In the genomic region with DNA sequence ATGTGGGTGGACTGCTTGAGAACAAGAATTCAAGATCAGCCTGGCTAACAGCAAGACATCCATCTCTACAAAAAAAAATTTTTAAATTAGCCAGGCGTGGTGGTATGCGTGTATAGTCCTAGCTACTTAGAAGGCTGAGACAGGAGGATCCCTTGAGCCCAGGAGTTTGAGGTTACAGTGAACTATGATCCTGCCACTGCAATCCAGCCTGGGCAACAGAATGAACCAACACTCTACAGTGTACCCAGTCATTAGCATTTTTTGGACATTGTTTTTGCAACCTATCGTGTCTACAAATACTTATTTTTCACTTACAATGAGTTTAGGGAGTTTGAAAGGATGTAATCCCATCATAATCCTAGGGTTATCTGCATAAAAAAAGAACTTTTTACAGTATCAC, we compare ENCODE assay signal across 39 cellular contexts.
"Had no signal": no experiment of that assay in that cellular context is flagged by ENCODE, and none has a peak within 500 bp of the region (broad histone marks: within the 10 kb centered on the region; RNA-seq: fewer than 3 reads in every experiment).

No MANE protein-coding gene starts in this region.

- H3K36me3 ChIP-seq: adrenal gland, ascending aorta, cardiac muscle cell had no signal

- H3K27me3 Mint-ChIP-seq: activated B cell treated with CpG ODN at 0.5 μM for 24 hours; activated CD4-positive, alpha-beta memory T cell treated with anti-CD3 and anti-CD28 coated beads for 36 hours; activated CD4-positive, alpha-beta T cell treated with anti-CD3 and anti-CD28 coated beads, Interleukin-2, amount 10 ng/mL, durations not matched to agents 24 days and 14 days; activated CD8-positive, alpha-beta T cell treated with anti-CD3 and anti-CD28 coated beads for 36 hours; activated naive CD8-positive, alpha-beta T cell treated with anti-CD3 and anti-CD28 coated beads for 36 hours; activated T-helper 17 cell treated with anti-CD3 and anti-CD28 coated beads, Interleukin-2, amount 50 U/mL, for 72 hours; brain; central memory CD8-positive, alpha-beta T cell had no signal

- H3K9me3 Mint-ChIP-seq: activated B cell treated with CpG ODN at 0.5 μM for 24 hours; activated CD4-positive, alpha-beta memory T cell treated with anti-CD3 and anti-CD28 coated beads for 36 hours; activated CD4-positive, alpha-beta T cell treated with anti-CD3 and anti-CD28 coated beads, Interleukin-2, amount 10 ng/mL, durations not matched to agents 24 days and 14 days; activated CD8-positive, alpha-beta T cell treated with anti-CD3 and anti-CD28 coated beads for 36 hours; activated naive CD4-positive, alpha-beta T cell treated with anti-CD3 and anti-CD28 coated beads for 36 hours; activated naive CD4-positive, alpha-beta T cell treated with anti-CD3 and anti-CD28 coated beads, Interleukin-2, amount 50 U/mL, for 72 hours; activated naive CD8-positive, alpha-beta T cell treated with anti-CD3 and anti-CD28 coated beads for 36 hours; activated T-cell treated with anti-CD3 and anti-CD28 coated beads, Interleukin-2, amount 50 U/mL, for 4 hours; activated T-cell treated with anti-CD3 and anti-CD28 coated beads, Interleukin-2, amount 50 U/mL, for 72 hours; activated T-helper 1 cell treated with anti-CD3 and anti-CD28 coated beads, Interleukin-12 subunit alpha, Interleukin-12 subunit beta, Interleukin-2, Interleukin-4 antibody, amounts not matched to agents 30 ng/mL and 10 ng/mL and 1 ng/mL, durations not matched to agents 14 hours and 24 hours and 36 hours; activated T-helper 17 cell treated with anti-CD3 and anti-CD28 coated beads, Interleukin-2, amount 50 U/mL, for 72 hours; central memory CD8-positive, alpha-beta T cell; T-helper 1 cell treated with Interleukin-12 subunit alpha and Interleukin-12 subunit beta and Interleukin-4 antibody, amounts not matched to agents 30 μg/mL and 1 μg/mL, for 36 hours; T-helper 2 cell treated with Interferon-gamma antibody and Interleukin-4, amounts not matched to agents 5 μg/mL and 100 μg/mL, for 36 hours had no signal

- H3K27ac Mint-ChIP-seq: activated B cell treated with CpG ODN at 0.5 μM for 24 hours; activated CD4-positive, alpha-beta memory T cell treated with anti-CD3 and anti-CD28 coated beads for 36 hours; activated CD4-positive, alpha-beta T cell treated with anti-CD3 and anti-CD28 coated beads, Interleukin-2, amount 10 ng/mL, durations not matched to agents 24 days and 14 days; activated CD8-positive, alpha-beta T cell treated with anti-CD3 and anti-CD28 coated beads for 36 hours; activated naive CD4-positive, alpha-beta T cell treated with anti-CD3 and anti-CD28 coated beads for 36 hours; activated naive CD4-positive, alpha-beta T cell treated with anti-CD3 and anti-CD28 coated beads, Interleukin-2, amount 50 U/mL, for 72 hours; activated naive CD8-positive, alpha-beta T cell treated with anti-CD3 and anti-CD28 coated beads for 36 hours; activated T-cell treated with anti-CD3 and anti-CD28 coated beads, Interleukin-2, amount 50 U/mL, for 72 hours; activated T-helper 1 cell treated with anti-CD3 and anti-CD28 coated beads, Interleukin-12 subunit alpha, Interleukin-12 subunit beta, Interleukin-2, Interleukin-4 antibody, amounts not matched to agents 30 ng/mL and 10 ng/mL and 1 ng/mL, durations not matched to agents 14 hours and 24 hours and 36 hours; activated T-helper 17 cell treated with anti-CD3 and anti-CD28 coated beads, Interleukin-2, amount 50 U/mL, for 72 hours; T-helper 1 cell treated with Interleukin-12 subunit alpha and Interleukin-12 subunit beta and Interleukin-4 antibody, amounts not matched to agents 30 μg/mL and 1 μg/mL, for 36 hours; T-helper 2 cell treated with Interferon-gamma antibody and Interleukin-4, amounts not matched to agents 5 μg/mL and 100 μg/mL, for 36 hours had no signal

- H3K4me3 Mint-ChIP-seq: activated B cell treated with CpG ODN at 0.5 μM for 24 hours; activated CD4-positive, alpha-beta memory T cell treated with anti-CD3 and anti-CD28 coated beads for 36 hours; activated CD4-positive, alpha-beta T cell treated with anti-CD3 and anti-CD28 coated beads, Interleukin-2, amount 10 ng/mL, durations not matched to agents 24 days and 14 days; activated CD8-positive, alpha-beta T cell treated with anti-CD3 and anti-CD28 coated beads for 36 hours; activated naive CD4-positive, alpha-beta T cell treated with anti-CD3 and anti-CD28 coated beads for 36 hours; activated naive CD8-positive, alpha-beta T cell treated with anti-CD3 and anti-CD28 coated beads for 36 hours; activated T-cell treated with anti-CD3 and anti-CD28 coated beads, Interleukin-2, amount 50 U/mL, for 4 hours; activated T-cell treated with anti-CD3 and anti-CD28 coated beads, Interleukin-2, amount 50 U/mL, for 72 hours; activated T-helper 1 cell treated with anti-CD3 and anti-CD28 coated beads, Interleukin-12 subunit alpha, Interleukin-12 subunit beta, Interleukin-2, Interleukin-4 antibody, amounts not matched to agents 30 ng/mL and 10 ng/mL and 1 ng/mL, durations not matched to agents 14 hours and 24 hours and 36 hours; activated T-helper 17 cell treated with anti-CD3 and anti-CD28 coated beads, Interleukin-2, amount 50 U/mL, for 72 hours; brain; central memory CD8-positive, alpha-beta T cell; T-helper 1 cell treated with Interleukin-12 subunit alpha and Interleukin-12 subunit beta and Interleukin-4 antibody, amounts not matched to agents 30 μg/mL and 1 μg/mL, for 36 hours; T-helper 2 cell treated with Interferon-gamma antibody and Interleukin-4, amounts not matched to agents 5 μg/mL and 100 μg/mL, for 36 hours had no signal

- H3K27ac ChIP-seq: adrenal gland, ascending aorta, cardiac muscle cell, VCaP had no signal

- H3K27me3 ChIP-seq: adrenal gland, ascending aorta, cardiac muscle cell had no signal

- ATAC-seq: activated CD8-positive, alpha-beta T cell treated with anti-CD3 and anti-CD28 coated beads for 36 hours; activated naive CD4-positive, alpha-beta T cell treated with anti-CD3 and anti-CD28 coated beads, Interleukin-2, amount 50 U/mL, for 72 hours; activated T-cell treated with anti-CD3 and anti-CD28 coated beads, Interleukin-2, amount 50 U/mL, for 4 hours; activated T-cell treated with anti-CD3 and anti-CD28 coated beads, Interleukin-2, amount 50 U/mL, for 72 hours; activated T-helper 17 cell treated with anti-CD3 and anti-CD28 coated beads, Interleukin-2, amount 50 U/mL, for 72 hours had no signal

- H3K9me3 ChIP-seq: adrenal gland, ascending aorta had no signal

- DNase-seq: activated B cell treated with CpG ODN at 0.5 μM for 24 hours; activated CD4-positive, alpha-beta memory T cell treated with anti-CD3 and anti-CD28 coated beads for 36 hours; activated CD4-positive, alpha-beta T cell treated with anti-CD3 and anti-CD28 coated beads for 4 hours; activated CD4-positive, alpha-beta T cell treated with anti-CD3 and anti-CD28 coated beads, Interleukin-2, amount 10 ng/mL, durations not matched to agents 24 days and 14 days; activated CD4-positive, alpha-beta T cell treated with anti-CD3 and anti-CD28 coated beads, Interleukin-2, amount 50 U/mL, for 1 hour; activated CD4-positive, alpha-beta T cell treated with anti-CD3 and anti-CD28 coated beads, Interleukin-2, amount 50 U/mL, for 4 hours; activated CD4-positive, CD25-positive, alpha-beta regulatory T cell treated with anti-CD3 and anti-CD28 coated beads, Interleukin-2, amount 50 U/mL, for 72 hours; activated CD8-positive, alpha-beta memory T cell treated with anti-CD3 and anti-CD28 coated beads, Interleukin-2, amount 50 U/mL, for 4 hours; activated CD8-positive, alpha-beta T cell treated with anti-CD3 and anti-CD28 coated beads for 36 hours; activated effector memory CD4-positive, alpha-beta T cell treated with anti-CD3 and anti-CD28 coated beads, Interleukin-2, amount 50 U/mL, for 16 hours; activated gamma-delta T cell treated with Interleukin-2 at 50 U/mL for 16 hours; activated naive CD4-positive, alpha-beta T cell; activated naive CD4-positive, alpha-beta T cell treated with anti-CD3 and anti-CD28 coated beads for 36 hours; activated naive CD4-positive, alpha-beta T cell treated with anti-CD3 and anti-CD28 coated beads, Interleukin-2, amount 50 U/mL, for 16 hours; activated naive CD8-positive, alpha-beta T cell treated with anti-CD3 and anti-CD28 coated beads for 36 hours; activated T-cell treated with anti-CD3 and anti-CD28 coated beads for 4 hours; activated T-cell treated with anti-CD3 and anti-CD28 coated beads, Interleukin-2, amount 50 U/mL, for 1 hour; activated T-cell treated with anti-CD3 and anti-CD28 coated beads, Interleukin-2, amount 50 U/mL, for 4 hours; activated T-cell treated with anti-CD3 and anti-CD28 coated beads, Interleukin-2, amount 50 U/mL, for 72 hours; adrenal gland; amygdala; anterior cingulate cortex; caudate nucleus; cerebellar nuclear complex; T-helper 1 cell; T-helper 2 cell; T-helper 9 cell had no signal

- FAIRE-seq: bronchial epithelial cell, TTC549 had no signal

- H3K4me3 ChIP-seq: adrenal gland, ascending aorta, cardiac muscle cell had no signal
